Comparison of ENCODE assay signal across 19 cellular contexts in the genomic region with DNA sequence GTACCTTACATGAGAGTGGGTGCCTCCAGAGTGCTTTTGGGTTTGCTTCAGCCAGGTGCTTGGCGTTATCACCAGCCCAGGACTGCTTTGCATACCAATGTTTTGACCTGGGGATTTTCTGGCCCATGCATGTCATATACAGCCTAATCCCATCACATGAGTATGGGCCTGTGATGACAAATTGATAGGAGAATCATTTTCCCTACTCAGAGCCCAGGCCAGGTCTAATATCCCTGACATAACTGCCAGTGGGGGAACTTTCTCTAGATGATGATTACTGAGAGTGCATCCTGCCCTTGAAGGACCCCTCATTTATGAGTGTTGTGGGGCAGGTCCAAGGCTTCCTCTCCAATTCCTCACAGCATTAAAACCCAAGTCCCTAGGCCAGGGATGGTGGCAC.
A peak's percentile ranks its signal among the peaks of the same experiment; 100 is the strongest.
DNase-seq lines count a peak whose midpoint lies in the region; ATAC-seq and TF ChIP-seq lines count a peak whose summit lies in the region.
"Had no signal": no experiment of that assay in that cellular context is flagged by ENCODE, and none has a peak within 500 bp of the region (broad histone marks: within the 10 kb centered on the region; RNA-seq: fewer than 3 reads in every experiment).

No MANE protein-coding gene starts in this region.

- ATAC-seq in activated B cell treated with CpG ODN at 0.5 μM for 24 hours (ENCODE audit: low read depth) = no peak

- POLR2A ChIA-PET in activated B cell treated with CpG ODN at 0.5 μM for 24 hours (lab: Charles Lee) = no interaction called here

- H3K27me3 ChIP-seq in esophagus muscularis mucosa = no peaks in the 10 kb centered on the region
- H3K27me3 ChIP-seq: BLaER1 had no signal

- DNase-seq in activated CD4-positive, alpha-beta T cell treated with anti-CD3 and anti-CD28 coated beads, Interleukin-2, amount 10 ng/mL, durations not matched to agents 24 days and 14 days = peak; percentile 51
- no peak for DNase-seq in activated CD4-positive, alpha-beta T cell treated with anti-CD3 and anti-CD28 coated beads for 4 hours
- DNase-seq in activated B cell treated with CpG ODN at 0.5 μM for 24 hours (no peak), esophagus muscularis mucosa (ENCODE audit: extremely low spot score) (peak; percentile 34), neural crest cell (ENCODE audit: low read depth, low spot score) (no peak), cardiac septum (ENCODE audit: low spot score) (no peak), pons (ENCODE audit: low spot score) (no peak)
- no peak for DNase-seq in activated naive CD4-positive, alpha-beta T cell treated with Interleukin-2 at 50 U/mL for 16 hours
- DNase-seq: 8988T; CD8-positive, alpha-beta memory T cell; COR-L47; DMS 273 treated with DMSO at 0.1 percent for 48 hours; DMS53; DND-41; EL; H9; IMR-90 had no signal

- peaks cover 6 to 15% (median 10%) of the 10 kb centered on the region in 4 donors for H3K4me1 ChIP-seq in esophagus muscularis mucosa

- H3K36me3 Mint-ChIP-seq in activated CD4-positive, alpha-beta T cell treated with anti-CD3 and anti-CD28 coated beads, Interleukin-2, amount 10 ng/mL, durations not matched to agents 24 days and 14 days (ENCODE audit: low read depth) = no peaks in the 10 kb centered on the region
- H3K36me3 Mint-ChIP-seq in activated B cell treated with CpG ODN at 0.5 μM for 24 hours (ENCODE audit: low read depth) (no peaks in the 10 kb centered on the region), neural crest cell (ENCODE audit: low read depth) (no peaks in the 10 kb centered on the region)
- H3K36me3 Mint-ChIP-seq: CD14-positive monocyte; CD8-positive, alpha-beta memory T cell had no signal

- intact Hi-C loops in activated CD4-positive, alpha-beta T cell treated with anti-CD3 and anti-CD28 coated beads, Interleukin-2, amount 10 ng/mL, durations not matched to agents 24 days and 14 days (cut with micrococcal nuclease) = no loop called here
- intact Hi-C loops in activated B cell treated with CpG ODN at 0.5 μM for 24 hours (cut with micrococcal nuclease) (no loop called here), esophagus muscularis mucosa (cut with DNase I) (loop anchor here (10.0 kb wide), 1 partner anchor 644 kb away; no protein-coding TSS in a partner anchor), cardiac septum (cut with DNase I) (no loop called here)

- H3K9me3 ChIP-seq in esophagus muscularis mucosa = no peaks in the 10 kb centered on the region
- H3K9me3 ChIP-seq: BLaER1 had no signal

- WGBS in esophagus muscularis mucosa = 63% methylated on average over 1 of the region's 1 CpG

- no peak overlapping the region for H3K27ac ChIP-seq in esophagus muscularis mucosa (replicated peaks in 1 of 4)
- H3K27ac ChIP-seq: BLaER1 had no signal

- TF ChIP-seq CTCF in activated B cell treated with CpG ODN at 0.5 μM for 24 hours (IDR thresholded peaks at IDR 0.05) (no peak), esophagus muscularis mucosa (IDR thresholded peaks at IDR 0.05) (no peak), neural crest cell (conservative IDR thresholded peaks at IDR 0.05) (no peak)

- TF ChIP-seq EP300 in esophagus muscularis mucosa (IDR thresholded peaks at IDR 0.05) = no peak

- no peak overlapping the region for H3K4me3 Mint-ChIP-seq in activated CD4-positive, alpha-beta T cell treated with anti-CD3 and anti-CD28 coated beads, Interleukin-2, amount 10 ng/mL, durations not matched to agents 24 days and 14 days
- H3K4me3 Mint-ChIP-seq in activated B cell treated with CpG ODN at 0.5 μM for 24 hours (peak overlapping the region; percentile 5), neural crest cell (peak overlapping the region; percentile 75)

- TF ChIP-seq POLR2A in esophagus muscularis mucosa (IDR thresholded peaks at IDR 0.05; ENCODE audit: low read depth) = no peak

- H3K9me3 Mint-ChIP-seq in activated CD4-positive, alpha-beta T cell treated with anti-CD3 and anti-CD28 coated beads, Interleukin-2, amount 10 ng/mL, durations not matched to agents 24 days and 14 days = no peaks in the 10 kb centered on the region
- H3K9me3 Mint-ChIP-seq in activated B cell treated with CpG ODN at 0.5 μM for 24 hours (no peaks in the 10 kb centered on the region), neural crest cell (peaks cover 3% of the 10 kb centered on the region)
- H3K9me3 Mint-ChIP-seq: CD8-positive, alpha-beta memory T cell had no signal

- CTCF ChIA-PET in activated B cell treated with CpG ODN at 0.5 μM for 24 hours (lab: Charles Lee) = no interaction called here

- H3K4me1 Mint-ChIP-seq in activated CD4-positive, alpha-beta T cell treated with anti-CD3 and anti-CD28 coated beads, Interleukin-2, amount 10 ng/mL, durations not matched to agents 24 days and 14 days = peaks cover 9% of the 10 kb centered on the region
- H3K4me1 Mint-ChIP-seq in activated B cell treated with CpG ODN at 0.5 μM for 24 hours (peaks cover 15% of the 10 kb centered on the region), neural crest cell (no peaks in the 10 kb centered on the region)

- no peak overlapping the region for H3K4me3 ChIP-seq in esophagus muscularis mucosa
- H3K4me3 ChIP-seq: BLaER1 had no signal

- H3K27ac Mint-ChIP-seq in activated CD4-positive, alpha-beta T cell treated with anti-CD3 and anti-CD28 coated beads, Interleukin-2, amount 10 ng/mL, durations not matched to agents 24 days and 14 days = no peak overlapping the region
- H3K27ac Mint-ChIP-seq in activated B cell treated with CpG ODN at 0.5 μM for 24 hours (no peak overlapping the region), neural crest cell (ENCODE audit: unreplicated experiment) (no peak overlapping the region)
- H3K27ac Mint-ChIP-seq: CD14-positive monocyte, H9 had no signal

- H3K36me3 ChIP-seq in esophagus muscularis mucosa = no peaks in the 10 kb centered on the region
- H3K36me3 ChIP-seq: BLaER1 had no signal

- peaks cover 8% of the 10 kb centered on the region for H3K27me3 Mint-ChIP-seq in activated CD4-positive, alpha-beta T cell treated with anti-CD3 and anti-CD28 coated beads, Interleukin-2, amount 10 ng/mL, durations not matched to agents 24 days and 14 days
- H3K27me3 Mint-ChIP-seq in activated B cell treated with CpG ODN at 0.5 μM for 24 hours (peaks cover 6% of the 10 kb centered on the region), neural crest cell (ENCODE audit: low read depth) (peaks cover 52% of the 10 kb centered on the region)

Comparison
In these comparisons a context has a peak if more than half of its experiments do, and no peak if none do; other contexts are left out.
1. DNase-seq: peak in activated CD4-positive, alpha-beta T cell treated with anti-CD3 and anti-CD28 coated beads, Interleukin-2, amount 10 ng/mL, durations not matched to agents 24 days and 14 days (single experiment) and esophagus muscularis mucosa (single experiment); none in activated CD4-positive, alpha-beta T cell treated with anti-CD3 and anti-CD28 coated beads for 4 hours (0 of 2), activated B cell treated with CpG ODN at 0.5 μM for 24 hours (single experiment), neural crest cell (single experiment), activated naive CD4-positive, alpha-beta T cell treated with Interleukin-2 at 50 U/mL for 16 hours (single experiment), cardiac septum (single experiment) and pons (single experiment).